12 cellular contexts compared by ENCODE assay signal in genomic region chr20:38246357-38247165, GRCh38. TPM values are rescaled to one million over a fixed set of nuclear protein-coding genes. Genes with fewer than 3 reads are reported as not detected.
DNase-seq lines count a peak whose midpoint lies in the region; ATAC-seq and TF ChIP-seq lines count a peak whose summit lies in the region.
"Had no signal": no experiment of that assay in that cellular context is flagged by ENCODE, and none has a peak within 500 bp of the region (broad histone marks: within the 10 kb centered on the region; RNA-seq: fewer than 3 reads in every experiment).

No MANE protein-coding gene starts in this region.

- H3K9me3 ChIP-seq in RWPE2 (ENCODE audit: severe bottlenecking) (peaks cover 7% of the 10 kb centered on the region), stomach (peaks cover 0 to 23% (median 18%) of the 10 kb centered on the region in 4 donors)

- TF ChIP-seq CTCF in RWPE2 (IDR thresholded peaks at IDR 0.05; ENCODE audit: poor library complexity, severe bottlenecking) (no peak), dorsolateral prefrontal cortex (IDR thresholded peaks at IDR 0.05 in 54 of 56, conservative IDR thresholded peaks at IDR 0.05 in 2 of 56; ENCODE audit: low read depth in 1 of 56, partially characterized antibody in 56 of 56) (no peak), stomach (IDR thresholded peaks at IDR 0.05) (no peak), endothelial cell (IDR thresholded peaks at IDR 0.05; ENCODE audit: unreplicated experiment) (no peak)

- DNase-seq in RWPE2 (ENCODE audit: low spot score): peak; percentile 77
- peak in 2 of 10 donors; percentile 28 to 41 for DNase-seq in dorsolateral prefrontal cortex
- no peak for DNase-seq in stomach
- no peak for DNase-seq in endothelial cell (ENCODE audit: low spot score)
- no peak for DNase-seq in activated CD4-positive, alpha-beta T cell treated with anti-CD3 and anti-CD28 coated beads, Interleukin-2, amount 50 U/mL, for 4 hours
- DNase-seq in DMS153 treated with DMSO at 0.1 percent for 48 hours (lab: John Stamatoyannopoulos, UW; ENCODE audit: unreplicated experiment): no peak
- DNase-seq in natural killer cell treated with Interleukin-12 subunit alpha and Interleukin-12 subunit beta and Interleukin-15 and Interleukin-18, amount 100 ng/mL, for 72 hours (ENCODE audit: low spot score): no peak
- DNase-seq: dermis blood vessel endothelial cell, DMS79 treated with DMSO at 0.1 percent for 48 hours, NCI-H1048 had no signal

- H3K27me3 ChIP-seq in RWPE2 (ENCODE audit: insufficient read depth, poor library complexity, severe bottlenecking) (no peaks in the 10 kb centered on the region), dorsolateral prefrontal cortex (no peaks in the 10 kb centered on the region), layer of hippocampus (ENCODE audit: control insufficient read depth, insufficient read depth, low read length) (no peaks in the 10 kb centered on the region), stomach (peaks cover 0 to 2% (median 0%) of the 10 kb centered on the region in 3 donors)

- TF ChIP-seq EP300 in stomach (IDR thresholded peaks at IDR 0.05): peak; percentile 10

- H3K27ac Mint-ChIP-seq in endothelial cell (ENCODE audit: unreplicated experiment): no peak overlapping the region
- no peak overlapping the region for H3K27ac Mint-ChIP-seq in natural killer cell treated with Interleukin-12 subunit alpha and Interleukin-12 subunit beta and Interleukin-15 and Interleukin-18, amount 100 ng/mL, for 72 hours

- H3K4me1 Mint-ChIP-seq in endothelial cell (ENCODE audit: unreplicated experiment): peaks cover 3% of the 10 kb centered on the region
- no peaks in the 10 kb centered on the region for H3K4me1 Mint-ChIP-seq in natural killer cell treated with Interleukin-12 subunit alpha and Interleukin-12 subunit beta and Interleukin-15 and Interleukin-18, amount 100 ng/mL, for 72 hours (ENCODE audit: low read depth in 2 of 2)

- TF ChIP-seq POLR2A in stomach (IDR thresholded peaks at IDR 0.05): no peak

- H3K4me3 ChIP-seq in RWPE2 (ENCODE audit: severe bottlenecking) (no peak overlapping the region), dorsolateral prefrontal cortex (no peak overlapping the region), stomach (no peak overlapping the region)
- H3K4me3 ChIP-seq: PC-9 had no signal

- no peak for ATAC-seq in RWPE2 (ENCODE audit: low read depth)
- ATAC-seq in natural killer cell treated with Interleukin-12 subunit alpha and Interleukin-12 subunit beta and Interleukin-15 and Interleukin-18, amount 100 ng/mL, for 72 hours: no peak

- H3K27ac ChIP-seq in RWPE2 (ENCODE audit: poor library complexity, severe bottlenecking) (no peak overlapping the region), dorsolateral prefrontal cortex (peak overlapping the region in 50 of 59 donors; percentile 3 to 78 (median 55)), layer of hippocampus (ENCODE audit: low read depth, low read length) (peak overlapping the region; percentile 24), stomach (peak overlapping the region in 4 of 5 donors; percentile 27 to 80 (median 52))
- H3K27ac ChIP-seq: PC-9 had no signal

- H3K36me3 ChIP-seq in RWPE2 (ENCODE audit: low read depth) (no peaks in the 10 kb centered on the region), stomach (peaks cover 0 to 22% (median 6%) of the 10 kb centered on the region in 4 donors)

- H3K36me3 Mint-ChIP-seq in endothelial cell (ENCODE audit: low read depth, unreplicated experiment): peaks cover 7% of the 10 kb centered on the region
- peaks cover 14% of the 10 kb centered on the region for H3K36me3 Mint-ChIP-seq in natural killer cell treated with Interleukin-12 subunit alpha and Interleukin-12 subunit beta and Interleukin-15 and Interleukin-18, amount 100 ng/mL, for 72 hours

- WGBS in stomach, 5 donors: 56 to 69% (median 64%) methylated on average over 13 to 14 of the region's 14 CpGs

- H3K27me3 Mint-ChIP-seq in endothelial cell (ENCODE audit: unreplicated experiment): peaks cover 7% of the 10 kb centered on the region
- peaks cover 7 to 8% of the 10 kb centered on the region in 2 donors for H3K27me3 Mint-ChIP-seq in natural killer cell treated with Interleukin-12 subunit alpha and Interleukin-12 subunit beta and Interleukin-15 and Interleukin-18, amount 100 ng/mL, for 72 hours

- H3K4me3 Mint-ChIP-seq in endothelial cell (ENCODE audit: unreplicated experiment): no peak overlapping the region
- H3K4me3 Mint-ChIP-seq in natural killer cell treated with Interleukin-12 subunit alpha and Interleukin-12 subunit beta and Interleukin-15 and Interleukin-18, amount 100 ng/mL, for 72 hours: no peak overlapping the region

- no peaks in the 10 kb centered on the region for H3K9me3 Mint-ChIP-seq in endothelial cell (ENCODE audit: unreplicated experiment)
- H3K9me3 Mint-ChIP-seq in natural killer cell treated with Interleukin-12 subunit alpha and Interleukin-12 subunit beta and Interleukin-15 and Interleukin-18, amount 100 ng/mL, for 72 hours: peaks cover 13% of the 10 kb centered on the region

- H3K4me1 ChIP-seq in RWPE2 (ENCODE audit: insufficient read depth, poor library complexity, severe bottlenecking) (no peaks in the 10 kb centered on the region), stomach (peaks cover 0 to 27% (median 0%) of the 10 kb centered on the region in 4 donors)

- intact Hi-C loops in dorsolateral prefrontal cortex (cut with DNase I): no loop called here
- intact Hi-C loops in stomach (cut with DNase I; ENCODE audit: low total_unique reads): no loop called here

RNA-seq across cellular contexts. Expression of gene KIAA1755, which starts 14.0 kb away (rescaled TPM):
- total RNA-seq in dorsolateral prefrontal cortex (100 to 1,000 TPM in 6 of 120 experiments, 10 to 100 TPM in 114; 19.2 to 129 (median 51.1) TPM), stomach (1 to 10 TPM in 4 of 5 donors, not detected in 1; 1.2 to 9.4 (median 2.4) TPM), endothelial cell (ENCODE audit: unreplicated experiment) (not detected)
- 1 to 10 TPM; 2.4 to 3.6 (median 3.3) TPM for polyA plus RNA-seq in stomach
- not detected for total RNA-seq in natural killer cell treated with Interleukin-12 subunit alpha and Interleukin-12 subunit beta and Interleukin-15 and Interleukin-18, amount 100 ng/mL, for 72 hours

RNA-seq across cellular contexts. Expression of gene BPI, which starts 57.4 kb away (rescaled TPM):
- 1 to 10 TPM in 4 of 120 experiments, under 1 TPM in 11, not detected in 105; 0.23 to 1.5 (median 0.42) TPM for total RNA-seq in dorsolateral prefrontal cortex
- 1 to 10 TPM in 2 of 5 donors, not detected in 3; 1.3 to 4.8 TPM for total RNA-seq in stomach
- polyA plus RNA-seq in stomach: under 1 TPM in 2 of 3 donors, not detected in 1; 0.13 to 0.44 TPM
- not detected for total RNA-seq in endothelial cell (ENCODE audit: unreplicated experiment)
- total RNA-seq in natural killer cell treated with Interleukin-12 subunit alpha and Interleukin-12 subunit beta and Interleukin-15 and Interleukin-18, amount 100 ng/mL, for 72 hours: not detected
- total RNA-seq: dermis blood vessel endothelial cell, PC-9 had no signal
